ENCODE assay signal across 17 cellular contexts in genomic region chr4:117831060-117831683, GRCh38.
"Had no signal": no experiment of that assay in that cellular context is flagged by ENCODE, and none has a peak within 500 bp of the region (broad histone marks: within the 10 kb centered on the region; RNA-seq: fewer than 3 reads in every experiment).

No MANE protein-coding gene starts in this region.

- ATAC-seq: gastrocnemius medialis had no signal

- H3K4me3 ChIP-seq: adrenal gland, breast epithelium, gastrocnemius medialis, left ventricle myocardium inferior, prostate gland, right atrium auricular region, tibial nerve, vagina had no signal

- H3K9me3 ChIP-seq: adrenal gland, breast epithelium, gastrocnemius medialis, left ventricle myocardium inferior, prostate gland, right atrium auricular region, tibial nerve, vagina had no signal

- H3K27ac ChIP-seq: adrenal gland, breast epithelium, gastrocnemius medialis, left ventricle myocardium inferior, prostate gland, right atrium auricular region, tibial nerve, vagina had no signal

- H3K27ac Mint-ChIP-seq: activated naive CD4-positive, alpha-beta T cell treated with anti-CD3 and anti-CD28 coated beads, Interleukin-2, amount 50 U/mL, for 24 hours; naive B cell; stimulated activated naive CD8-positive, alpha-beta T cell treated with anti-CD3 and anti-CD28 coated beads, Interleukin-15, Interleukin-2, amounts not matched to agents 100 ng/mL and 50 ng/mL, for 24 hours had no signal

- H3K9me3 Mint-ChIP-seq: activated naive CD4-positive, alpha-beta T cell treated with anti-CD3 and anti-CD28 coated beads, Interleukin-2, amount 50 U/mL, for 24 hours; stimulated activated naive CD8-positive, alpha-beta T cell treated with anti-CD3 and anti-CD28 coated beads, Interleukin-15, Interleukin-2, amounts not matched to agents 100 ng/mL and 50 ng/mL, for 24 hours had no signal

- H3K36me3 Mint-ChIP-seq: activated naive CD4-positive, alpha-beta T cell treated with anti-CD3 and anti-CD28 coated beads, Interleukin-2, amount 50 U/mL, for 24 hours; naive B cell had no signal

- H3K27me3 ChIP-seq: adrenal gland, breast epithelium, gastrocnemius medialis, right atrium auricular region, tibial nerve, vagina had no signal

- H3K36me3 ChIP-seq: adrenal gland, breast epithelium, gastrocnemius medialis, left ventricle myocardium inferior, prostate gland, right atrium auricular region, tibial nerve, vagina had no signal

- DNase-seq: activated gamma-delta T cell; adrenal gland; cortex of kidney; effector CD4-positive, alpha-beta T cell; gastrocnemius medialis; head of caudate nucleus; left ventricle myocardium inferior; naive B cell; T1000 had no signal

- H3K4me1 ChIP-seq: adrenal gland, breast epithelium, gastrocnemius medialis, left ventricle myocardium inferior, prostate gland, right atrium auricular region, tibial nerve, vagina had no signal

- FAIRE-seq: astrocyte had no signal
